In genomic region chr16:85800321-85800669, GRCh38 we compare ENCODE assay signal across 9 cellular contexts. TPM values are rescaled to one million over a fixed set of nuclear protein-coding genes. Genes with fewer than 3 reads are reported as not detected.
A peak's percentile ranks its signal among the peaks of the same experiment; 100 is the strongest.
DNase-seq lines count a peak whose midpoint lies in the region; ATAC-seq lines count a peak whose summit lies in the region.
"Had no signal": no experiment of that assay in that cellular context is flagged by ENCODE, and none has a peak within 500 bp of the region (broad histone marks: within the 10 kb centered on the region; RNA-seq: fewer than 3 reads in every experiment).

No MANE protein-coding gene starts in this region.

- H3K27ac Mint-ChIP-seq in activated naive CD4-positive, alpha-beta T cell treated with anti-CD3 and anti-CD28 coated beads, Interleukin-2, amount 50 U/mL, for 72 hours: peak overlapping the region; percentile 88 to 96

- peak in 1 of 2 donors; percentile 22 for ATAC-seq in activated naive CD4-positive, alpha-beta T cell treated with anti-CD3 and anti-CD28 coated beads, Interleukin-2, amount 50 U/mL, for 72 hours
- ATAC-seq in HG02840 (IDR thresholded peaks at IDR 0.05; ENCODE audit: low FRiP score, unreplicated experiment) (no peak), GM21528 (IDR thresholded peaks at IDR 0.05; ENCODE audit: low FRiP score, unreplicated experiment) (no peak)

- peak overlapping the region; percentile 97 for H3K4me3 ChIP-seq in iPS-15b (ENCODE audit: low read depth, low read length)

- H3K9me3 ChIP-seq in iPS-15b (ENCODE audit: control insufficient read depth, insufficient read depth, low read length): no peaks in the 10 kb centered on the region

- H3K9ac ChIP-seq in iPS-15b (ENCODE audit: low read depth, low read length): peak overlapping the region; percentile 73

- peaks cover 36 to 53% of the 10 kb centered on the region in 2 donors for H3K36me3 Mint-ChIP-seq in activated naive CD4-positive, alpha-beta T cell treated with anti-CD3 and anti-CD28 coated beads, Interleukin-2, amount 50 U/mL, for 72 hours

- H3K4me1 ChIP-seq in iPS-15b (ENCODE audit: control insufficient read depth, insufficient read depth, low read length): peaks cover 3% of the 10 kb centered on the region

- no peaks in the 10 kb centered on the region for H3K9me3 Mint-ChIP-seq in activated naive CD4-positive, alpha-beta T cell treated with anti-CD3 and anti-CD28 coated beads, Interleukin-2, amount 50 U/mL, for 72 hours

- peaks cover 38% of the 10 kb centered on the region for H3K36me3 ChIP-seq in iPS-15b (ENCODE audit: control insufficient read depth, insufficient read depth, low read length)

- DNase-seq in COLO829 (ENCODE audit: low spot score) (peak; percentile 4), HPDE6-E6E7 (ENCODE audit: extremely low spot score) (peak; percentile 9), DMS 273 treated with DMSO at 0.1 percent for 48 hours (lab: John Stamatoyannopoulos, UW) (no peak)
- no peak for DNase-seq in activated naive CD4-positive, alpha-beta T cell treated with anti-CD3 and anti-CD28 coated beads, Interleukin-2, amount 50 U/mL, for 72 hours (ENCODE audit: low spot score in 2 of 2)
- DNase-seq in stimulated activated CD8-positive, alpha-beta memory T cell treated with anti-CD3 and anti-CD28 coated beads, Interleukin-4, amount 100 ng/mL, for 24 hours (ENCODE audit: low read depth): peak; percentile 13

- no peaks in the 10 kb centered on the region for H3K27me3 ChIP-seq in iPS-15b (ENCODE audit: control insufficient read depth, insufficient read depth, low read length)

RNA-seq across cellular contexts. Expression of gene COX4I1, which starts 0.8 kb away (rescaled TPM):
- 100 to 1,000 TPM; 397 to 558 TPM for total RNA-seq in activated naive CD4-positive, alpha-beta T cell treated with anti-CD3 and anti-CD28 coated beads, Interleukin-2, amount 50 U/mL, for 72 hours

RNA-seq across cellular contexts. Expression of gene EMC8, which starts 1.0 kb away (rescaled TPM):
- 10 to 100 TPM; 31.0 to 38.6 TPM for total RNA-seq in activated naive CD4-positive, alpha-beta T cell treated with anti-CD3 and anti-CD28 coated beads, Interleukin-2, amount 50 U/mL, for 72 hours

RNA-seq across cellular contexts. Expression of gene C16orf74, which starts 49.4 kb away (rescaled TPM):
- 1 to 10 TPM in 1 of 2 donors, under 1 TPM in 1; 0.46 to 1.4 TPM for total RNA-seq in activated naive CD4-positive, alpha-beta T cell treated with anti-CD3 and anti-CD28 coated beads, Interleukin-2, amount 50 U/mL, for 72 hours
- total RNA-seq: LHCN-M2 had no signal

Comparison
In these comparisons a context has a peak if more than half of its experiments do, and no peak if none do; other contexts are left out.
1. DNase-seq: peak in COLO829 (single experiment), HPDE6-E6E7 (single experiment) and stimulated activated CD8-positive, alpha-beta memory T cell treated with anti-CD3 and anti-CD28 coated beads, Interleukin-4, amount 100 ng/mL, for 24 hours (single experiment); none in activated naive CD4-positive, alpha-beta T cell treated with anti-CD3 and anti-CD28 coated beads, Interleukin-2, amount 50 U/mL, for 72 hours (0 of 2) and DMS 273 treated with DMSO at 0.1 percent for 48 hours (single experiment).